Comparison of ENCODE assay signal across 14 cellular contexts in genomic region chrX:41600266-41600665, GRCh38.
DNase-seq lines count a peak whose midpoint lies in the region; ATAC-seq, FAIRE-seq and TF ChIP-seq lines count a peak whose summit lies in the region.
"Had no signal": no experiment of that assay in that cellular context is flagged by ENCODE, and none has a peak within 500 bp of the region (broad histone marks: within the 10 kb centered on the region; RNA-seq: fewer than 3 reads in every experiment).

No MANE protein-coding gene starts in this region.

- no peaks in the 10 kb centered on the region for H3K9me3 ChIP-seq in GM23248 (ENCODE audit: low read depth)
- H3K9me3 ChIP-seq in astrocyte (ENCODE audit: insufficient read depth, low read depth, low read length) = no peaks in the 10 kb centered on the region
- H3K9me3 ChIP-seq in hepatocyte (ENCODE audit: low read depth) = no peaks in the 10 kb centered on the region
- H3K9me3 ChIP-seq: HAP-1 had no signal

- H3K27me3 ChIP-seq in GM23248 (replicated peaks; ENCODE audit: insufficient read depth) (no peaks in the 10 kb centered on the region), astrocyte (ENCODE audit: insufficient read depth, low read length) (no peaks in the 10 kb centered on the region), hepatocyte (no peaks in the 10 kb centered on the region)

- FAIRE-seq in astrocyte (lab: Jason Lieb, UNC) = peak; percentile 97

- H3K9me2 ChIP-seq in GM23248 (ENCODE audit: insufficient read depth) (no peaks in the 10 kb centered on the region), hepatocyte (replicated peaks; ENCODE audit: insufficient read depth) (no peaks in the 10 kb centered on the region)

- H3K9ac ChIP-seq in GM23248 = no peak overlapping the region
- H3K9ac ChIP-seq in astrocyte (ENCODE audit: low read length) = no peak overlapping the region

- H2AFZ ChIP-seq in GM23248 = no peak overlapping the region
- no peak overlapping the region for H2AFZ ChIP-seq in astrocyte (ENCODE audit: low read depth, low read length)
- no peak overlapping the region for H2AFZ ChIP-seq in hepatocyte

- peak; percentile 43 for DNase-seq in GM23248
- DNase-seq in astrocyte (ENCODE audit: low read depth) = peak; percentile 83
- no peak for DNase-seq in hepatocyte (ENCODE audit: low spot score)
- DNase-seq in stromal cell of bone marrow (ENCODE audit: low read depth) = peak; percentile 10
- no peak for DNase-seq in stimulated activated CD4-positive, alpha-beta T cell treated with anti-CD3 and anti-CD28 coated beads, Interleukin-1b, Interleukin-23, amount 100 ng/mL, for 48 hours
- DNase-seq in immature natural killer cell = no peak
- DNase-seq: cortex of kidney; NCI-H345; stimulated activated CD4-positive, alpha-beta T cell treated with anti-CD3 and anti-CD28 coated beads, Interleukin-12 subunit alpha, Interleukin-12 subunit beta, amount 100 ng/mL, for 4 hours had no signal

- 0 out of 2 replicates have a peak, but pooled peaks cover 6% of the 10 kb centered on the region for H3F3A ChIP-seq in GM23248 (ENCODE audit: insufficient read depth)

- no peaks in the 10 kb centered on the region for H3K27me3 Mint-ChIP-seq in astrocyte (ENCODE audit: low read depth, unreplicated experiment)
- H3K27me3 Mint-ChIP-seq in immature natural killer cell (ENCODE audit: low read depth in 3 of 3) = peaks cover 2 to 4% (median 3%) of the 10 kb centered on the region in 3 donors
- H3K27me3 Mint-ChIP-seq: activated naive CD8-positive, alpha-beta T cell had no signal

- H4K20me1 ChIP-seq in GM23248 (ENCODE audit: insufficient read depth) = no peaks in the 10 kb centered on the region
- H4K20me1 ChIP-seq in astrocyte (ENCODE audit: insufficient read depth, low read length) = no peaks in the 10 kb centered on the region
- H4K20me1 ChIP-seq in hepatocyte (ENCODE audit: insufficient read depth, poor library complexity, severe bottlenecking) = no peaks in the 10 kb centered on the region

- H3K27ac ChIP-seq in GM23248 (no peak overlapping the region), astrocyte (ENCODE audit: low read depth, low read length) (no peak overlapping the region), hepatocyte (peak overlapping the region; percentile 5)

- no peaks in the 10 kb centered on the region for H3K36me3 Mint-ChIP-seq in astrocyte (ENCODE audit: low read depth, unreplicated experiment)
- H3K36me3 Mint-ChIP-seq in immature natural killer cell = peaks cover 0 to 5% (median 3%) of the 10 kb centered on the region in 3 donors

- H3K27ac Mint-ChIP-seq in astrocyte (ENCODE audit: unreplicated experiment) (peak overlapping the region; percentile 83), immature natural killer cell (no peak overlapping the region)
- H3K27ac Mint-ChIP-seq: activated naive CD8-positive, alpha-beta T cell had no signal

- peaks cover 15% of the 10 kb centered on the region for H3K4me1 ChIP-seq in GM23248 (ENCODE audit: insufficient read depth)
- H3K4me1 ChIP-seq in astrocyte (ENCODE audit: insufficient read depth, low read length) = peaks cover 6% of the 10 kb centered on the region
- no peaks in the 10 kb centered on the region for H3K4me1 ChIP-seq in hepatocyte (ENCODE audit: insufficient read depth)

- no peaks in the 10 kb centered on the region for H3K36me3 ChIP-seq in GM23248 (ENCODE audit: low read depth)
- no peaks in the 10 kb centered on the region for H3K36me3 ChIP-seq in astrocyte (ENCODE audit: insufficient read depth, low read length)
- H3K36me3 ChIP-seq in hepatocyte (replicated peaks; ENCODE audit: insufficient read depth, low read depth) = no peaks in the 10 kb centered on the region
- H3K36me3 ChIP-seq: HAP-1 had no signal

- no peak overlapping the region for H3K4me3 ChIP-seq in GM23248
- no peak overlapping the region for H3K4me3 ChIP-seq in astrocyte (ENCODE audit: insufficient read depth, low read depth, low read length)
- H3K4me3 ChIP-seq in hepatocyte = no peak overlapping the region
- H3K4me3 ChIP-seq: HAP-1 had no signal

- 0 to 12% methylated on average over 1 of the region's 1 CpG for WGBS in GM23248 (ENCODE audit: low coverage in 1 of 2, low lambda C conversion rate in 2 of 2, missing lambda C conversion rate in 2 of 2), 2 experiments
- 42% methylated on average over 1 of the region's 1 CpG for WGBS in hepatocyte (ENCODE audit: low lambda C conversion rate, missing lambda C conversion rate)

- H3K4me3 Mint-ChIP-seq in astrocyte (ENCODE audit: unreplicated experiment) (no peak overlapping the region), immature natural killer cell (no peak overlapping the region)
- H3K4me3 Mint-ChIP-seq: activated naive CD8-positive, alpha-beta T cell had no signal

- no peak for TF ChIP-seq CTCF in astrocyte (IDR thresholded peaks at IDR 0.05; ENCODE audit: insufficient read depth, low read depth, low read length)
- no peak for TF ChIP-seq CTCF in hepatocyte (IDR thresholded peaks at IDR 0.05; ENCODE audit: poor library complexity)

- ATAC-seq in GM21390 (IDR thresholded peaks at IDR 0.05; ENCODE audit: unreplicated experiment) = no peak
- no peak for ATAC-seq in GM18909 (IDR thresholded peaks at IDR 0.05; ENCODE audit: poor library complexity, unreplicated experiment)
- ATAC-seq: Panc1 had no signal

- H3K9me3 Mint-ChIP-seq in astrocyte (ENCODE audit: unreplicated experiment) (no peaks in the 10 kb centered on the region), immature natural killer cell (no peaks in the 10 kb centered on the region)

- H3K4me1 Mint-ChIP-seq in astrocyte (ENCODE audit: low read depth, unreplicated experiment) (peaks cover 23% of the 10 kb centered on the region), immature natural killer cell (no peaks in the 10 kb centered on the region)

- H3K79me2 ChIP-seq in GM23248 (ENCODE audit: insufficient read depth) = no peaks in the 10 kb centered on the region
- H3K79me2 ChIP-seq in astrocyte (ENCODE audit: insufficient read depth, low read length) = no peaks in the 10 kb centered on the region
- H3K79me2 ChIP-seq in hepatocyte = no peaks in the 10 kb centered on the region

- in situ Hi-C loops in GM23248 (cut with MboI) = no loop called here

- H3K4me2 ChIP-seq in GM23248 (ENCODE audit: unreplicated experiment) (no peak overlapping the region), astrocyte (ENCODE audit: low read length) (no peak overlapping the region), hepatocyte (no peak overlapping the region)

Comparison
In these comparisons a context has a peak if more than half of its experiments do, and no peak if none do; other contexts are left out.
1. DNase-seq: peak in GM23248 (single experiment), astrocyte (single experiment) and stromal cell of bone marrow (single experiment); none in hepatocyte (single experiment), stimulated activated CD4-positive, alpha-beta T cell treated with anti-CD3 and anti-CD28 coated beads, Interleukin-1b, Interleukin-23, amount 100 ng/mL, for 48 hours (single experiment) and immature natural killer cell (0 of 3).